8 cellular contexts compared by ENCODE assay signal in the genomic region with DNA sequence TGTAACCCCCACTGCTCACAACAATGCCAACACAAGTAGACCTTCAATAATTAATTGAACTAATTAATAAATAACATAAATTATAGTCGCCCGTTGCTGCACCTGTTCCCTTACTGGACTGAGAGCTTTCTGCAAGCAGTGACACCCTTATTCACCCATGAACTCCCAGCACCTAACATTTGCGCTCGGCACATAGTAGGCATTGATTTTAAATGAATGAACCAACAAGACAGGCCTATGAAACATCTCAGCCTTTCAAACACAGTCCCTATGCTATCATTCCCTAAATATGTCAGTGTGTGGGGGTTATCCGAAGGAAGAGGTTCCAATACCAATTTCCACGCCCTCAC. TPM values are rescaled to one million over a fixed set of nuclear protein-coding genes. Genes with fewer than 3 reads are reported as not detected.
DNase-seq lines count a peak whose midpoint lies in the region; ATAC-seq and TF ChIP-seq lines count a peak whose summit lies in the region.

No MANE protein-coding gene starts in this region.

- no peaks in the 10 kb centered on the region for H3K27me3 ChIP-seq in dorsolateral prefrontal cortex

- no peaks in the 10 kb centered on the region for H3K36me3 Mint-ChIP-seq in natural killer cell treated with Interleukin-12 subunit alpha and Interleukin-12 subunit beta and Interleukin-15 and Interleukin-18, amount 100 ng/mL, for 72 hours

- H3K36me3 ChIP-seq in KOPT-K1 (ENCODE audit: insufficient read depth, low read length), result peaks cover 4% of the 10 kb centered on the region; the same call in 1 of the 2 replicates

- no peaks in the 10 kb centered on the region for H3K27me3 Mint-ChIP-seq in natural killer cell treated with Interleukin-12 subunit alpha and Interleukin-12 subunit beta and Interleukin-15 and Interleukin-18, amount 100 ng/mL, for 72 hours

- no peaks in the 10 kb centered on the region for H3K9me3 Mint-ChIP-seq in natural killer cell treated with Interleukin-12 subunit alpha and Interleukin-12 subunit beta and Interleukin-15 and Interleukin-18, amount 100 ng/mL, for 72 hours

- peak overlapping the region; percentile 91 for H3K4me3 ChIP-seq in AG09309 (ENCODE audit: control insufficient read depth, low read depth, low read length)
- H3K4me3 ChIP-seq in dorsolateral prefrontal cortex, result peak overlapping the region; percentile 56 to 99 (median 90)

- DNase-seq in AG09309 (ENCODE audit: low read depth) (no peak), dorsolateral prefrontal cortex (no peak), NCI-H2196 treated with DMSO at 0.1 percent for 48 hours (lab: John Stamatoyannopoulos, UW; ENCODE audit: unreplicated experiment) (no peak), dedifferentiated amniotic fluid mesenchymal stem cell (ENCODE audit: extremely low spot score) (no peak)
- no peak for DNase-seq in natural killer cell treated with Interleukin-12 subunit alpha and Interleukin-12 subunit beta and Interleukin-15 and Interleukin-18, amount 100 ng/mL, for 72 hours (ENCODE audit: low spot score)

- peak overlapping the region; percentile 89 to 90 for H3K27ac Mint-ChIP-seq in natural killer cell treated with Interleukin-12 subunit alpha and Interleukin-12 subunit beta and Interleukin-15 and Interleukin-18, amount 100 ng/mL, for 72 hours

- H3K27ac ChIP-seq in KOPT-K1 (ENCODE audit: low read depth, low read length, poor library complexity, severe bottlenecking) (peak overlapping the region; percentile 56), dorsolateral prefrontal cortex (peak overlapping the region in 8 of 59 donors; percentile 74 to 90 (median 84))

- no peaks in the 10 kb centered on the region for H3K9me3 ChIP-seq in KOPT-K1 (ENCODE audit: insufficient read depth, low read length, poor library complexity, severe bottlenecking)

- ATAC-seq in natural killer cell treated with Interleukin-12 subunit alpha and Interleukin-12 subunit beta and Interleukin-15 and Interleukin-18, amount 100 ng/mL, for 72 hours, result no peak
- ATAC-seq in GM18517 (IDR thresholded peaks at IDR 0.05; ENCODE audit: unreplicated experiment) (no peak), HG03196 (IDR thresholded peaks at IDR 0.05; ENCODE audit: unreplicated experiment) (no peak)

- peaks cover 50 to 61% of the 10 kb centered on the region in 2 donors for H3K4me1 Mint-ChIP-seq in natural killer cell treated with Interleukin-12 subunit alpha and Interleukin-12 subunit beta and Interleukin-15 and Interleukin-18, amount 100 ng/mL, for 72 hours (ENCODE audit: low read depth in 2 of 2)

- intact Hi-C loops in dorsolateral prefrontal cortex (cut with DNase I), result loop anchor here (2.0 to 10.0 kb wide), 3 partner anchors 145 to 171 kb away; no protein-coding TSS in a partner anchor

- TF ChIP-seq CTCF in AG09309 (IDR thresholded peaks at IDR 0.05; ENCODE audit: control insufficient read depth, insufficient read depth, low read depth, low read length, missing control alignments) (no peak), dorsolateral prefrontal cortex (IDR thresholded peaks at IDR 0.05 in 54 of 56, conservative IDR thresholded peaks at IDR 0.05 in 2 of 56; ENCODE audit: low read depth in 1 of 56, partially characterized antibody in 56 of 56) (no peak)

- H3K4me3 Mint-ChIP-seq in natural killer cell treated with Interleukin-12 subunit alpha and Interleukin-12 subunit beta and Interleukin-15 and Interleukin-18, amount 100 ng/mL, for 72 hours, result peak overlapping the region; percentile 97

RNA-seq across cellular contexts. Expression of a gene that starts 1.1 kb away (rescaled TPM):
- 10 to 100 TPM; 19.0 to 37.6 (median 26.2) TPM for total RNA-seq in dorsolateral prefrontal cortex
- 10 to 100 TPM; 43.8 to 49.7 TPM for total RNA-seq in natural killer cell treated with Interleukin-12 subunit alpha and Interleukin-12 subunit beta and Interleukin-15 and Interleukin-18, amount 100 ng/mL, for 72 hours

RNA-seq across cellular contexts. Expression of a gene that starts 1.3 kb away (rescaled TPM):
- total RNA-seq in dorsolateral prefrontal cortex, result 10 to 100 TPM; 10.9 to 28.8 (median 18.6) TPM
- total RNA-seq in natural killer cell treated with Interleukin-12 subunit alpha and Interleukin-12 subunit beta and Interleukin-15 and Interleukin-18, amount 100 ng/mL, for 72 hours, result 1 to 10 TPM; 3.0 to 4.0 TPM
